9 cellular contexts compared by ENCODE assay signal in genomic region chr1:110383311-110383990, GRCh38. TPM values are rescaled to one million over a fixed set of nuclear protein-coding genes. Genes with fewer than 3 reads are reported as not detected.
A peak's percentile ranks its signal among the peaks of the same experiment; 100 is the strongest.
DNase-seq lines count a peak whose midpoint lies in the region; ATAC-seq and TF ChIP-seq lines count a peak whose summit lies in the region.
"Had no signal": no experiment of that assay in that cellular context is flagged by ENCODE, and none has a peak within 500 bp of the region (broad histone marks: within the 10 kb centered on the region; RNA-seq: fewer than 3 reads in every experiment).

No MANE protein-coding gene starts in this region.

- POLR2A ChIA-PET in CD4-positive, alpha-beta T cell (lab: Charles Lee): interaction anchor here (0.5 to 2.1 kb wide), 4 partner anchors 23 to 45 kb away, joined by 3 to 17 read pairs (median 4); partner anchors contain the start of gene RBM15

- H3K27me3 Mint-ChIP-seq in CD4-positive, alpha-beta T cell: no peaks in the 10 kb centered on the region
- no peaks in the 10 kb centered on the region for H3K27me3 Mint-ChIP-seq in activated naive CD8-positive, alpha-beta T cell
- no peaks in the 10 kb centered on the region for H3K27me3 Mint-ChIP-seq in memory B cell
- H3K27me3 Mint-ChIP-seq: brain had no signal

- H3K36me3 Mint-ChIP-seq in CD4-positive, alpha-beta T cell (ENCODE audit: low read depth): peaks cover 5% of the 10 kb centered on the region
- peaks cover 12% of the 10 kb centered on the region for H3K36me3 Mint-ChIP-seq in activated naive CD8-positive, alpha-beta T cell
- peaks cover 4% of the 10 kb centered on the region for H3K36me3 Mint-ChIP-seq in memory B cell

- CTCF ChIA-PET in CD4-positive, alpha-beta T cell (lab: Charles Lee): interaction anchor here (0.6 to 1.3 kb wide), 3 partner anchors 19 to 113 kb away, joined by 3 read pairs; no protein-coding TSS in a partner anchor

- H3K4me1 Mint-ChIP-seq in CD4-positive, alpha-beta T cell (ENCODE audit: low read depth): peaks cover 17% of the 10 kb centered on the region
- H3K4me1 Mint-ChIP-seq in activated naive CD8-positive, alpha-beta T cell (ENCODE audit: low read depth): peaks cover 18% of the 10 kb centered on the region
- peaks cover 71% of the 10 kb centered on the region for H3K4me1 Mint-ChIP-seq in memory B cell
- H3K4me1 Mint-ChIP-seq: brain had no signal

- H3K27me3 ChIP-seq in CD4-positive, alpha-beta T cell (ENCODE audit: control insufficient read depth, insufficient read depth, low read length): no peaks in the 10 kb centered on the region
- H3K27me3 ChIP-seq in HL-60 (ENCODE audit: insufficient read depth, poor library complexity, severe bottlenecking): no peaks in the 10 kb centered on the region

- no peak for DNase-seq in CD4-positive, alpha-beta T cell
- peak in 1 of 2 experiments; percentile 34 for DNase-seq in HL-60 (ENCODE audit: low read depth in 1 of 2, low spot score in 1 of 2)
- no peak for DNase-seq in memory B cell (ENCODE audit: low spot score in 2 of 2)
- no peak for DNase-seq in stimulated activated CD4-positive, alpha-beta T cell treated with anti-CD3 and anti-CD28 coated beads, Interleukin-15, amount 100 ng/mL, for 24 hours

- intact Hi-C loops in CD4-positive, alpha-beta T cell (cut with DNase I, micrococcal nuclease): no loop called here

- peak overlapping the region; percentile 76 for H3K27ac Mint-ChIP-seq in CD4-positive, alpha-beta T cell
- peak overlapping the region; percentile 47 for H3K27ac Mint-ChIP-seq in activated naive CD8-positive, alpha-beta T cell
- H3K27ac Mint-ChIP-seq in memory B cell: peak overlapping the region; percentile 96
- H3K27ac Mint-ChIP-seq: brain had no signal

- no peaks in the 10 kb centered on the region for H3K9me3 ChIP-seq in CD4-positive, alpha-beta T cell (ENCODE audit: control insufficient read depth, low read length)

- no peaks in the 10 kb centered on the region for H3K9me3 Mint-ChIP-seq in CD4-positive, alpha-beta T cell
- H3K9me3 Mint-ChIP-seq in activated naive CD8-positive, alpha-beta T cell (ENCODE audit: low read depth): no peaks in the 10 kb centered on the region
- H3K9me3 Mint-ChIP-seq in memory B cell: no peaks in the 10 kb centered on the region
- H3K9me3 Mint-ChIP-seq: brain had no signal

- TF ChIP-seq CTCF in CD4-positive, alpha-beta T cell (IDR thresholded peaks at IDR 0.05): no peak
- no peak for TF ChIP-seq CTCF in HL-60 (IDR thresholded peaks at IDR 0.05; ENCODE audit: insufficient read depth, low read length)

- H3K4me3 ChIP-seq in HL-60 (replicated peaks; ENCODE audit: insufficient read depth, low read length): no peak overlapping the region

- H3K4me3 Mint-ChIP-seq in CD4-positive, alpha-beta T cell: peak overlapping the region; percentile 63
- peak overlapping the region; percentile 61 for H3K4me3 Mint-ChIP-seq in activated naive CD8-positive, alpha-beta T cell
- peak overlapping the region; percentile 76 for H3K4me3 Mint-ChIP-seq in memory B cell
- H3K4me3 Mint-ChIP-seq: brain had no signal

- no peak overlapping the region for H3K27ac ChIP-seq in CD4-positive, alpha-beta T cell (ENCODE audit: low read depth, low read length)
- H3K27ac ChIP-seq in HL-60 (replicated peaks): peak overlapping the region; percentile 89

- peak; percentile 41 for ATAC-seq in CD4-positive, alpha-beta T cell (ENCODE audit: poor library complexity)
- ATAC-seq in memory B cell (ENCODE audit: low read depth) (no peak), GM18867 (IDR thresholded peaks at IDR 0.05; ENCODE audit: unreplicated experiment) (no peak), HG03280 (IDR thresholded peaks at IDR 0.05; ENCODE audit: unreplicated experiment) (no peak), HG03159 (IDR thresholded peaks at IDR 0.05; ENCODE audit: unreplicated experiment) (no peak)

RNA-seq across cellular contexts. Expression of gene SLC16A4, which starts 7.4 kb away (rescaled TPM):
- total RNA-seq in CD4-positive, alpha-beta T cell: not detected

RNA-seq across cellular contexts. Expression of gene LAMTOR5, which starts 24.0 kb away (rescaled TPM):
- 100 to 1,000 TPM; 105 to 108 TPM for total RNA-seq in CD4-positive, alpha-beta T cell

RNA-seq across cellular contexts. Expression of gene RBM15, which starts 44.3 kb away (rescaled TPM):
- 10 to 100 TPM; 49.4 to 49.7 TPM for total RNA-seq in CD4-positive, alpha-beta T cell
